Comparison of ENCODE assay signal across 1 cellular context in the genomic region with DNA sequence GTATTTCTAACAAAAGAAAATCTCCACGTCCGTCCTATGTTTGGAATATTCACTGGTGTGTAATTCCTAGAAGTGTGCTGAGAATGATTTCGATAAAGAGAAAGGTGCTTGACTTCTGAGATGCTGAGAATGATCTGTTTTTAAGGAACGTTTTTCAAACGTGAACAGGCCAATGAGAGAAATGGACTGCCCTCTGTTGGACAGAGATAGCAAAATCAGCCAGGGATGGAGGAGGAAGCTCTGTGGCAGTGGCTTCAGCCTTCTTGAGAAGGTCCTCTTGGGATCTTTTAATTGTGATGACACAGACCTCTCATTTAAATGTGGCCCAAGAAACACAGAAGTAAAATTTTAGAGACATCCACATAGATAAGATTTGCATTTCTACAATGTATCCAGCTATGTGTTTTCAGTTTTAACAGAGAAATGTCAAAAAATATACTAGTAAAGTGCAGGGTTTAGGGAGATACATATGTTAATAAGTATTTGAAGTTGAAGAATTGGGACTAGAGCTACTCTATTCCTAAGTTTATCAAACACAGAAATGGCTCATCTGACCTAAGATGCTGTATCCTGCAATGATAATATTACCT.
TF ChIP-seq lines count a peak whose summit lies in the region.

No MANE protein-coding gene starts in this region.

TF ChIP-seq in GM23338, 12 proteins besides CTCF, POLR2A, EP300 and RAD21 (continued from another document):
- TF ChIP-seq, protein P1, sequence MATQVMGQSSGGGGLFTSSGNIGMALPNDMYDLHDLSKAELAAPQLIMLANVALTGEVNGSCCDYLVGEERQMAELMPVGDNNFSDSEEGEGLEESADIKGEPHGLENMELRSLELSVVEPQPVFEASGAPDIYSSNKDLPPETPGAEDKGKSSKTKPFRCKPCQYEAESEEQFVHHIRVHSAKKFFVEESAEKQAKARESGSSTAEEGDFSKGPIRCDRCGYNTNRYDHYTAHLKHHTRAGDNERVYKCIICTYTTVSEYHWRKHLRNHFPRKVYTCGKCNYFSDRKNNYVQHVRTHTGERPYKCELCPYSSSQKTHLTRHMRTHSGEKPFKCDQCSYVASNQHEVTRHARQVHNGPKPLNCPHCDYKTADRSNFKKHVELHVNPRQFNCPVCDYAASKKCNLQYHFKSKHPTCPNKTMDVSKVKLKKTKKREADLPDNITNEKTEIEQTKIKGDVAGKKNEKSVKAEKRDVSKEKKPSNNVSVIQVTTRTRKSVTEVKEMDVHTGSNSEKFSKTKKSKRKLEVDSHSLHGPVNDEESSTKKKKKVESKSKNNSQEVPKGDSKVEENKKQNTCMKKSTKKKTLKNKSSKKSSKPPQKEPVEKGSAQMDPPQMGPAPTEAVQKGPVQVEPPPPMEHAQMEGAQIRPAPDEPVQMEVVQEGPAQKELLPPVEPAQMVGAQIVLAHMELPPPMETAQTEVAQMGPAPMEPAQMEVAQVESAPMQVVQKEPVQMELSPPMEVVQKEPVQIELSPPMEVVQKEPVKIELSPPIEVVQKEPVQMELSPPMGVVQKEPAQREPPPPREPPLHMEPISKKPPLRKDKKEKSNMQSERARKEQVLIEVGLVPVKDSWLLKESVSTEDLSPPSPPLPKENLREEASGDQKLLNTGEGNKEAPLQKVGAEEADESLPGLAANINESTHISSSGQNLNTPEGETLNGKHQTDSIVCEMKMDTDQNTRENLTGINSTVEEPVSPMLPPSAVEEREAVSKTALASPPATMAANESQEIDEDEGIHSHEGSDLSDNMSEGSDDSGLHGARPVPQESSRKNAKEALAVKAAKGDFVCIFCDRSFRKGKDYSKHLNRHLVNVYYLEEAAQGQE (IDR thresholded peaks at IDR 0.05; ENCODE audit: unreplicated experiment): no peak
- TF ChIP-seq, protein P2, sequence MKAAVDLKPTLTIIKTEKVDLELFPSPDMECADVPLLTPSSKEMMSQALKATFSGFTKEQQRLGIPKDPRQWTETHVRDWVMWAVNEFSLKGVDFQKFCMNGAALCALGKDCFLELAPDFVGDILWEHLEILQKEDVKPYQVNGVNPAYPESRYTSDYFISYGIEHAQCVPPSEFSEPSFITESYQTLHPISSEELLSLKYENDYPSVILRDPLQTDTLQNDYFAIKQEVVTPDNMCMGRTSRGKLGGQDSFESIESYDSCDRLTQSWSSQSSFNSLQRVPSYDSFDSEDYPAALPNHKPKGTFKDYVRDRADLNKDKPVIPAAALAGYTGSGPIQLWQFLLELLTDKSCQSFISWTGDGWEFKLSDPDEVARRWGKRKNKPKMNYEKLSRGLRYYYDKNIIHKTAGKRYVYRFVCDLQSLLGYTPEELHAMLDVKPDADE (IDR thresholded peaks at IDR 0.05): no peak
- TF ChIP-seq, protein P3, sequence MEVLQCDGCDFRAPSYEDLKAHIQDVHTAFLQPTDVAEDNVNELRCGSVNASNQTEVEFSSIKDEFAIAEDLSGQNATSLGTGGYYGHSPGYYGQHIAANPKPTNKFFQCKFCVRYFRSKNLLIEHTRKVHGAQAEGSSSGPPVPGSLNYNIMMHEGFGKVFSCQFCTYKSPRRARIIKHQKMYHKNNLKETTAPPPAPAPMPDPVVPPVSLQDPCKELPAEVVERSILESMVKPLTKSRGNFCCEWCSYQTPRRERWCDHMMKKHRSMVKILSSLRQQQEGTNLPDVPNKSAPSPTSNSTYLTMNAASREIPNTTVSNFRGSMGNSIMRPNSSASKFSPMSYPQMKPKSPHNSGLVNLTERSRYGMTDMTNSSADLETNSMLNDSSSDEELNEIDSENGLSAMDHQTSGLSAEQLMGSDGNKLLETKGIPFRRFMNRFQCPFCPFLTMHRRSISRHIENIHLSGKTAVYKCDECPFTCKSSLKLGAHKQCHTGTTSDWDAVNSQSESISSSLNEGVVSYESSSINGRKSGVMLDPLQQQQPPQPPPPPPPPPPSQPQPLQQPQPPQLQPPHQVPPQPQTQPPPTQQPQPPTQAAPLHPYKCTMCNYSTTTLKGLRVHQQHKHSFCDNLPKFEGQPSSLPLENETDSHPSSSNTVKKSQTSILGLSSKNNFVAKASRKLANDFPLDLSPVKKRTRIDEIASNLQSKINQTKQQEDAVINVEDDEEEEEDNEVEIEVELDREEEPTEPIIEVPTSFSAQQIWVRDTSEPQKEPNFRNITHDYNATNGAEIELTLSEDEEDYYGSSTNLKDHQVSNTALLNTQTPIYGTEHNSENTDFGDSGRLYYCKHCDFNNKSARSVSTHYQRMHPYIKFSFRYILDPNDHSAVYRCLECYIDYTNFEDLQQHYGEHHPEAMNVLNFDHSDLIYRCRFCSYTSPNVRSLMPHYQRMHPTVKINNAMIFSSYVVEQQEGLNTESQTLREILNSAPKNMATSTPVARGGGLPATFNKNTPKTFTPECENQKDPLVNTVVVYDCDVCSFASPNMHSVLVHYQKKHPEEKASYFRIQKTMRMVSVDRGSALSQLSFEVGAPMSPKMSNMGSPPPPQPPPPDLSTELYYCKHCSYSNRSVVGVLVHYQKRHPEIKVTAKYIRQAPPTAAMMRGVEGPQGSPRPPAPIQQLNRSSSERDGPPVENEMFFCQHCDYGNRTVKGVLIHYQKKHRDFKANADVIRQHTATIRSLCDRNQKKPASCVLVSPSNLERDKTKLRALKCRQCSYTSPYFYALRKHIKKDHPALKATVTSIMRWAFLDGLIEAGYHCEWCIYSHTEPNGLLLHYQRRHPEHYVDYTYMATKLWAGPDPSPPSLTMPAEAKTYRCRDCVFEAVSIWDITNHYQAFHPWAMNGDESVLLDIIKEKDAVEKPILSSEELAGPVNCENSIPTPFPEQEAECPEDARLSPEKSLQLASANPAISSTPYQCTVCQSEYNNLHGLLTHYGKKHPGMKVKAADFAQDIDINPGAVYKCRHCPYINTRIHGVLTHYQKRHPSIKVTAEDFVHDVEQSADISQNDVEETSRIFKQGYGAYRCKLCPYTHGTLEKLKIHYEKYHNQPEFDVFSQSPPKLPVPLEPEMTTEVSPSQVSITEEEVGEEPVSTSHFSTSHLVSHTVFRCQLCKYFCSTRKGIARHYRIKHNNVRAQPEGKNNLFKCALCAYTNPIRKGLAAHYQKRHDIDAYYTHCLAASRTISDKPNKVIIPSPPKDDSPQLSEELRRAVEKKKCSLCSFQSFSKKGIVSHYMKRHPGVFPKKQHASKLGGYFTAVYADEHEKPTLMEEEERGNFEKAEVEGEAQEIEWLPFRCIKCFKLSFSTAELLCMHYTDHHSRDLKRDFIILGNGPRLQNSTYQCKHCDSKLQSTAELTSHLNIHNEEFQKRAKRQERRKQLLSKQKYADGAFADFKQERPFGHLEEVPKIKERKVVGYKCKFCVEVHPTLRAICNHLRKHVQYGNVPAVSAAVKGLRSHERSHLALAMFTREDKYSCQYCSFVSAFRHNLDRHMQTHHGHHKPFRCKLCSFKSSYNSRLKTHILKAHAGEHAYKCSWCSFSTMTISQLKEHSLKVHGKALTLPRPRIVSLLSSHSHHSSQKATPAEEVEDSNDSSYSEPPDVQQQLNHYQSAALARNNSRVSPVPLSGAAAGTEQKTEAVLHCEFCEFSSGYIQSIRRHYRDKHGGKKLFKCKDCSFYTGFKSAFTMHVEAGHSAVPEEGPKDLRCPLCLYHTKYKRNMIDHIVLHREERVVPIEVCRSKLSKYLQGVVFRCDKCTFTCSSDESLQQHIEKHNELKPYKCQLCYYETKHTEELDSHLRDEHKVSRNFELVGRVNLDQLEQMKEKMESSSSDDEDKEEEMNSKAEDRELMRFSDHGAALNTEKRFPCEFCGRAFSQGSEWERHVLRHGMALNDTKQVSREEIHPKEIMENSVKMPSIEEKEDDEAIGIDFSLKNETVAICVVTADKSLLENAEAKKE (CRISPR knock-in tag; IDR thresholded peaks at IDR 0.05): no peak
TF ChIP-seq in GM23338: peak in this region for 0.
